8 cellular contexts compared by ENCODE assay signal in genomic region chr19:57916168-57916995, GRCh38. TPM values are rescaled to one million over a fixed set of nuclear protein-coding genes. Genes with fewer than 3 reads are reported as not detected.
DNase-seq lines count a peak whose midpoint lies in the region; ATAC-seq and TF ChIP-seq lines count a peak whose summit lies in the region.
"Not testable (repeated sequence)": the region's sequence is repeated elsewhere in the genome, so short reads cannot be mapped to it uniquely, and the experiment has no call there.

TSS of gene ZNF417 (minus strand) at chr19:57916592. CDS start at chr19:57916411, 181 bp downstream.

- peak; percentile 79 for DNase-seq in NCI-H128 (lab: John Stamatoyannopoulos, UW; ENCODE audit: unreplicated experiment)
- DNase-seq in SW 1271 (lab: John Stamatoyannopoulos, UW): peak; percentile 86 to 90
- DNase-seq in activated naive CD8-positive, alpha-beta T cell treated with anti-CD3 and anti-CD28 coated beads, Interleukin-2, amount 50 U/mL, for 16 hours (ENCODE audit: low read depth, low spot score): peak; percentile 72
- peak; percentile 81 to 91 (median 88) for DNase-seq in heart left ventricle
- peak; percentile 96 for DNase-seq in pons (ENCODE audit: low spot score)
- DNase-seq in type B pancreatic cell (ENCODE audit: extremely low spot score, unreplicated experiment): peak; percentile 82

- H3K36me3 ChIP-seq in heart left ventricle: peaks cover 0 to 33% (median 18%) of the 10 kb centered on the region in 9 donors

- peaks cover 56% of the 10 kb centered on the region for H3K36me3 Mint-ChIP-seq in type B pancreatic cell

- TF ChIP-seq POLR2A in heart left ventricle (IDR thresholded peaks at IDR 0.05): peak in 1 of 2 donors; percentile 66

- peaks cover 0 to 17% (median 0%) of the 10 kb centered on the region in 12 donors for H3K9me3 ChIP-seq in heart left ventricle

- peak within 1 kb of the TSS; percentile 97 for H3K4me3 Mint-ChIP-seq in type B pancreatic cell

- H3K4me3 ChIP-seq in heart left ventricle: peak within 1 kb of the TSS; percentile 69 to 99 (median 92)

- peak; percentile 45 for TF ChIP-seq CTCF in GM12873 (IDR thresholded peaks at IDR 0.05; ENCODE audit: insufficient read depth, low read depth, low read length, missing control alignments)
- peak in 8 of 12 donors; percentile 20 to 63 (median 40) for TF ChIP-seq CTCF in heart left ventricle (IDR thresholded peaks at IDR 0.05)
- TF ChIP-seq CTCF in type B pancreatic cell (conservative IDR thresholded peaks at IDR 0.05): peak; percentile 57

- peaks cover 0 to 29% (median 15%) of the 10 kb centered on the region in 12 donors for H3K4me1 ChIP-seq in heart left ventricle

- H3K27ac Mint-ChIP-seq in type B pancreatic cell: peak within 1 kb of the TSS; percentile 96

- H3K9me3 Mint-ChIP-seq in type B pancreatic cell: peaks cover 12% of the 10 kb centered on the region

- intact Hi-C loops in heart left ventricle (cut with DNase I): not testable (repeated sequence)

- WGBS in heart left ventricle, 4 donors: 0 to 1% (median 1%) methylated on average over 20 to 51 of the region's 51 CpGs

- not testable (repeated sequence) for H3K27me3 ChIP-seq in heart left ventricle

- peaks cover 17% of the 10 kb centered on the region for H3K4me1 Mint-ChIP-seq in type B pancreatic cell (ENCODE audit: unreplicated experiment)

- ATAC-seq in HG02759 (IDR thresholded peaks at IDR 0.05; ENCODE audit: unreplicated experiment) (peak; percentile 99), heart left ventricle (peak; percentile 98 to 99 (median 99))

- peak within 1 kb of the TSS in 11 of 12 donors; percentile 62 to 89 (median 84) for H3K27ac ChIP-seq in heart left ventricle

- not testable (repeated sequence) for H3K27me3 Mint-ChIP-seq in type B pancreatic cell

RNA-seq across cellular contexts. Expression of gene ZNF417, which starts in this region (rescaled TPM):
- 10 to 100 TPM in 4 of 9 donors, 1 to 10 TPM in 5; 7.8 to 15.6 (median 9.1) TPM for total RNA-seq in heart left ventricle
- 1 to 10 TPM; 3.8 to 5.0 TPM for polyA plus RNA-seq in heart left ventricle
- total RNA-seq in type B pancreatic cell (ENCODE audit: low replicate concordance): 20.8 and 26.8 TPM in 2 replicates

Comparison
In these comparisons a context has a peak if more than half of its experiments do, and no peak if none do; other contexts are left out.
1. Peak in every context shown above with its lines: DNase-seq, ATAC-seq, H3K4me3 ChIP-seq and H3K27ac ChIP-seq.